In genomic region chr19:45899253-45899652, GRCh38 we compare ENCODE assay signal across 23 cellular contexts. TPM values are rescaled to one million over a fixed set of nuclear protein-coding genes. Genes with fewer than 3 reads are reported as not detected.
DNase-seq lines count a peak whose midpoint lies in the region; ATAC-seq, FAIRE-seq and TF ChIP-seq lines count a peak whose summit lies in the region.
"Had no signal": no experiment of that assay in that cellular context is flagged by ENCODE, and none has a peak within 500 bp of the region (broad histone marks: within the 10 kb centered on the region; RNA-seq: fewer than 3 reads in every experiment).

No MANE protein-coding gene starts in this region.

- FAIRE-seq in HepG2 (lab: Jason Lieb, UNC), result no peak
- FAIRE-seq: GM12878 had no signal

- no peak for TF ChIP-seq POLR2A in HepG2 (IDR thresholded peaks at IDR 0.05; ENCODE audit: insufficient read depth in 1 of 2, low read depth in 2 of 2, low read length in 2 of 2)
- no peak for TF ChIP-seq POLR2A in right lobe of liver (IDR thresholded peaks at IDR 0.05)

- H3K4me3 ChIP-seq in HepG2 (replicated peaks in 1 of 3; ENCODE audit: insufficient read depth in 1 of 3, low read depth in 2 of 3, low read length in 3 of 3) (no peak overlapping the region), right lobe of liver (no peak overlapping the region), osteoblast (ENCODE audit: insufficient read depth, low read length) (no peak overlapping the region)
- H3K4me3 ChIP-seq: BLaER1, GM12878 had no signal

- H3K27me3 ChIP-seq in HepG2 (ENCODE audit: control insufficient read depth in 1 of 2, insufficient read depth in 2 of 2, low read length in 2 of 2) (no peaks in the 10 kb centered on the region), right lobe of liver (no peaks in the 10 kb centered on the region), osteoblast (ENCODE audit: insufficient read depth, low read length) (no peaks in the 10 kb centered on the region)
- H3K27me3 ChIP-seq: BLaER1 had no signal

- H3K27ac ChIP-seq in HepG2 (ENCODE audit: extremely low read length, insufficient read depth, low read length) (no peak overlapping the region), right lobe of liver (no peak overlapping the region), osteoblast (ENCODE audit: low read depth, low read length) (no peak overlapping the region)
- H3K27ac ChIP-seq: BLaER1, HL-60 had no signal

- TF ChIP-seq RAD21 in HepG2 (CRISPR knock-in tag; IDR thresholded peaks at IDR 0.05), result no peak

- POLR2A ChIA-PET in HepG2 (lab: Yijun Ruan, JAX), result no interaction called here

- TF ChIP-seq CTCF in HepG2 (CRISPR knock-in tag; IDR thresholded peaks at IDR 0.05), result no peak
- no peak for TF ChIP-seq CTCF in right lobe of liver (IDR thresholded peaks at IDR 0.05)
- TF ChIP-seq CTCF in osteoblast (IDR thresholded peaks at IDR 0.05; ENCODE audit: extremely low read depth, low read depth, low read length), result no peak

- DNase-seq in HepG2 (ENCODE audit: low spot score) (no peak), right lobe of liver (no peak), osteoblast (ENCODE audit: insufficient read length, low spot score, missing footprints) (peak; percentile 57)
- no peak for DNase-seq in activated T-cell treated with anti-CD3 and anti-CD28 coated beads, Interleukin-2, amount 50 U/mL, for 1 hour
- DNase-seq: 8988T; Calu3; CD4-positive, alpha-beta memory T cell; DMS 273 treated with DMSO at 0.1 percent for 48 hours; DMS53; DND-41; EL; GOT3; H7; HFFc6; IMR-90 had no signal

- in situ Hi-C loops in HepG2 (cut with HindIII; ENCODE audit: extremely low pct_ligation_motif_present, low pct_unique_long_range_greater_than_20kb), result no loop called here

- no TSS peak for BruUV-seq in HepG2 (replicated peaks; lab: Mats Ljungman, UMichigan)

- H3K36me3 ChIP-seq in HepG2 (replicated peaks in 1 of 2; ENCODE audit: control insufficient read depth in 1 of 2, insufficient read depth in 2 of 2, low read length in 2 of 2), result peaks cover 1 to 13% of the 10 kb centered on the region in 2 experiments; a peak in 3 of 5 replicates
- H3K36me3 ChIP-seq in right lobe of liver, result peaks cover 0 to 9% (median 2%) of the 10 kb centered on the region in 4 donors
- peaks cover 15% of the 10 kb centered on the region for H3K36me3 ChIP-seq in osteoblast (ENCODE audit: insufficient read depth, low read length)

- TF ChIP-seq EP300 in HepG2 (IDR thresholded peaks at IDR 0.05; ENCODE audit: low read depth in 2 of 2, low read length in 2 of 2) (no peak), HepG2 (CRISPR knock-in tag; IDR thresholded peaks at IDR 0.05; ENCODE audit: borderline replicate concordance) (no peak)

- intact Hi-C loops in HepG2 (cut with micrococcal nuclease; ENCODE audit: unreplicated experiment), result no loop called here
- intact Hi-C loops in right lobe of liver (cut with DNase I), result loop anchor here in 1 of 2 donors (10.0 kb wide), 1 partner anchor 84 kb away; the partner anchor contains the start of gene RSPH6A

- CTCF ChIA-PET in HepG2 (lab: Yijun Ruan, JAX; ENCODE audit: low intra/inter-chr PET ratio, low total read pairs), result no interaction called here

- H2AFZ ChIP-seq in HepG2 (ENCODE audit: low read length) (no peak overlapping the region), osteoblast (ENCODE audit: low read length) (no peak overlapping the region)

- H4K20me1 ChIP-seq in HepG2 (ENCODE audit: insufficient read depth, low read length), result no peaks in the 10 kb centered on the region
- H4K20me1 ChIP-seq in osteoblast (ENCODE audit: insufficient read depth, low read length), result peaks cover 12% of the 10 kb centered on the region

- ATAC-seq in HepG2, result no peak
- ATAC-seq in right lobe of liver, result no peak
- ATAC-seq: GM12878, HCT116 had no signal

- H3K4me2 ChIP-seq in HepG2 (ENCODE audit: low read depth, low read length), result no peak overlapping the region
- no peak overlapping the region for H3K4me2 ChIP-seq in osteoblast (ENCODE audit: insufficient read depth, low read length)
- H3K4me2 ChIP-seq: BLaER1 had no signal

- H3K9me3 ChIP-seq in HepG2 (ENCODE audit: low read length) (no peaks in the 10 kb centered on the region), right lobe of liver (no peaks in the 10 kb centered on the region), osteoblast (ENCODE audit: low read depth, low read length) (no peaks in the 10 kb centered on the region)
- H3K9me3 ChIP-seq: BLaER1 had no signal

- H3K4me1 ChIP-seq in HepG2 (ENCODE audit: insufficient read depth, low read length), result peaks cover 60% of the 10 kb centered on the region
- H3K4me1 ChIP-seq in right lobe of liver, result peaks cover 0 to 15% (median 5%) of the 10 kb centered on the region in 4 donors
- peaks cover 5% of the 10 kb centered on the region for H3K4me1 ChIP-seq in osteoblast (ENCODE audit: insufficient read depth, low read length)

- H3K9ac ChIP-seq in HepG2 (ENCODE audit: insufficient read depth, low read depth, low read length), result no peak overlapping the region
- H3K9ac ChIP-seq: BLaER1 had no signal

- H3K79me2 ChIP-seq in HepG2 (ENCODE audit: insufficient read depth, low read length), result peaks cover 20% of the 10 kb centered on the region
- H3K79me2 ChIP-seq in osteoblast (ENCODE audit: insufficient read depth, low read length), result peaks cover 10% of the 10 kb centered on the region

- WGBS in HepG2 (ENCODE audit: low lambda C conversion rate), result over 99% methylated on average over 7 of the region's 7 CpGs
- WGBS in right lobe of liver (ENCODE audit: insufficient coverage, low coverage, low lambda C conversion rate, missing lambda C conversion rate), result 97% methylated on average over 3 of the region's 7 CpGs

RNA-seq across cellular contexts. Expression of gene MYPOP, which starts 3.2 kb away (rescaled TPM):
- total RNA-seq in HepG2 (2016; rRNA removed; fragmentation: Illumina TruSeq; extraction: Trizol) (2.7 TPM in 2 replicates), right lobe of liver (1 to 10 TPM; 2.5 to 5.2 (median 3.9) TPM), osteoblast (2.1 and 3.3 TPM in 2 replicates)
- 4.3 and 5.1 TPM in 2 replicates for total RNA-seq in HepG2 (2016; cell fraction: cytosol; rRNA removed; fragmentation: Illumina TruSeq; extraction: Trizol; ENCODE audit: low read depth)
- 1.9 and 2.9 TPM in 2 replicates for total RNA-seq in HepG2 (2016; cell fraction: insoluble cytoplasmic fraction; rRNA removed; fragmentation: Illumina TruSeq; extraction: Trizol)
- total RNA-seq in HepG2 (2016; cell fraction: membrane; rRNA removed; fragmentation: Illumina TruSeq; extraction: Trizol), result 9.0 and 9.5 TPM in 2 replicates
- 2.3 and 2.8 TPM in 2 replicates for total RNA-seq in HepG2 (2016; cell fraction: nucleus; rRNA removed; fragmentation: Illumina TruSeq; extraction: Trizol)
- 2.2 and 2.3 TPM in 2 replicates for polyA plus RNA-seq in HepG2 (2011; rRNA removed)
- 1.5 and 1.6 TPM in 2 replicates for polyA plus RNA-seq in HepG2 (2011; cell fraction: cytosol; rRNA removed)
- 5.0 and 5.9 TPM in 2 replicates for polyA plus RNA-seq in HepG2 (2011; cell fraction: nucleus; rRNA removed)
- 5.1 and 6.0 TPM in 2 replicates for polyA plus RNA-seq in HepG2 (2012)
- 21.8 and 22.7 TPM in 2 replicates for polyA plus RNA-seq in HepG2 (2016; cell fraction: cytosol; fragmentation: Illumina TruSeq; extraction: Trizol; ENCODE audit: low read depth)
- polyA plus RNA-seq in HepG2 (2016; cell fraction: insoluble cytoplasmic fraction; fragmentation: Illumina TruSeq; extraction: Trizol; ENCODE audit: low read depth), result 6.5 and 9.2 TPM in 2 replicates
- polyA plus RNA-seq in HepG2 (2016; cell fraction: membrane; fragmentation: Illumina TruSeq; extraction: Trizol; ENCODE audit: low read depth), result 27.3 and 32.0 TPM in 2 replicates
- 16.7 and 17.0 TPM in 2 replicates for polyA plus RNA-seq in HepG2 (2016; cell fraction: nucleus; fragmentation: Illumina TruSeq; extraction: Trizol; ENCODE audit: insufficient read depth, low read depth)
- 0.23 and 1.9 TPM in 2 replicates for polyA minus RNA-seq in HepG2 (2011; rRNA and poly(A)+ RNA removed; ENCODE audit: low replicate concordance)
- polyA minus RNA-seq in HepG2 (2011; cell fraction: cytosol; rRNA and poly(A)+ RNA removed), result 2.7 and 2.8 TPM in 2 replicates
- polyA minus RNA-seq in HepG2 (2011; cell fraction: nucleus; rRNA and poly(A)+ RNA removed), result 2.4 TPM in 2 replicates

RNA-seq across cellular contexts. Expression of gene IRF2BP1, which starts 13.3 kb away (rescaled TPM):
- total RNA-seq in HepG2 (2016; rRNA removed; fragmentation: Illumina TruSeq; extraction: Trizol) (9.7 and 14.3 TPM in 2 replicates), right lobe of liver (10 to 100 TPM; 12.8 to 21.5 (median 15.5) TPM), osteoblast (28.6 and 35.8 TPM in 2 replicates)
- total RNA-seq in HepG2 (2016; cell fraction: cytosol; rRNA removed; fragmentation: Illumina TruSeq; extraction: Trizol; ENCODE audit: low read depth), result 2.8 and 3.4 TPM in 2 replicates
- total RNA-seq in HepG2 (2016; cell fraction: insoluble cytoplasmic fraction; rRNA removed; fragmentation: Illumina TruSeq; extraction: Trizol), result 10.5 and 13.6 TPM in 2 replicates
- total RNA-seq in HepG2 (2016; cell fraction: membrane; rRNA removed; fragmentation: Illumina TruSeq; extraction: Trizol), result 8.1 and 9.5 TPM in 2 replicates
- total RNA-seq in HepG2 (2016; cell fraction: nucleus; rRNA removed; fragmentation: Illumina TruSeq; extraction: Trizol), result 5.7 and 6.8 TPM in 2 replicates
- 4.3 and 6.1 TPM in 2 replicates for polyA plus RNA-seq in HepG2 (2011; rRNA removed)
- 4.2 and 8.1 TPM in 2 replicates for polyA plus RNA-seq in HepG2 (2011; cell fraction: cytosol; rRNA removed)
- polyA plus RNA-seq in HepG2 (2011; cell fraction: nucleus; rRNA removed), result 6.3 and 6.9 TPM in 2 replicates
- polyA plus RNA-seq in HepG2 (2012), result 6.9 and 7.1 TPM in 2 replicates
- polyA plus RNA-seq in HepG2 (2016; cell fraction: cytosol; fragmentation: Illumina TruSeq; extraction: Trizol; ENCODE audit: low read depth), result 2.7 TPM in 2 replicates
- polyA plus RNA-seq in HepG2 (2016; cell fraction: insoluble cytoplasmic fraction; fragmentation: Illumina TruSeq; extraction: Trizol; ENCODE audit: low read depth), result 13.7 and 14.2 TPM in 2 replicates
- polyA plus RNA-seq in HepG2 (2016; cell fraction: membrane; fragmentation: Illumina TruSeq; extraction: Trizol; ENCODE audit: low read depth), result 5.9 and 6.5 TPM in 2 replicates
- polyA plus RNA-seq in HepG2 (2016; cell fraction: nucleus; fragmentation: Illumina TruSeq; extraction: Trizol; ENCODE audit: insufficient read depth, low read depth), result 10.3 and 12.1 TPM in 2 replicates
- polyA minus RNA-seq in HepG2 (2011; rRNA and poly(A)+ RNA removed; ENCODE audit: low replicate concordance), result 9.0 and 16.6 TPM in 2 replicates
- polyA minus RNA-seq in HepG2 (2011; cell fraction: cytosol; rRNA and poly(A)+ RNA removed), result 10.0 and 10.9 TPM in 2 replicates
- 5.2 and 7.0 TPM in 2 replicates for polyA minus RNA-seq in HepG2 (2011; cell fraction: nucleus; rRNA and poly(A)+ RNA removed)

RNA-seq across cellular contexts. Expression of gene NANOS2, which starts 15.3 kb away (rescaled TPM):
- not detected in 2 replicates for total RNA-seq in HepG2 (2016; rRNA removed; fragmentation: Illumina TruSeq; extraction: Trizol)
- not detected in 2 replicates for total RNA-seq in HepG2 (2016; cell fraction: cytosol; rRNA removed; fragmentation: Illumina TruSeq; extraction: Trizol; ENCODE audit: low read depth)
- total RNA-seq in HepG2 (2016; cell fraction: insoluble cytoplasmic fraction; rRNA removed; fragmentation: Illumina TruSeq; extraction: Trizol), result not detected in 2 replicates
- total RNA-seq in HepG2 (2016; cell fraction: membrane; rRNA removed; fragmentation: Illumina TruSeq; extraction: Trizol), result not detected in 2 replicates
- not detected in 2 replicates for total RNA-seq in HepG2 (2016; cell fraction: nucleus; rRNA removed; fragmentation: Illumina TruSeq; extraction: Trizol)
- not detected in 2 replicates for polyA plus RNA-seq in HepG2 (2011; rRNA removed)
- not detected in 2 replicates for polyA plus RNA-seq in HepG2 (2011; cell fraction: cytosol; rRNA removed)
- polyA plus RNA-seq in HepG2 (2011; cell fraction: nucleus; rRNA removed), result 0.07 TPM in 1 of 2 replicates, not detected in the other
- polyA plus RNA-seq in HepG2 (2012), result not detected in 2 replicates
- polyA plus RNA-seq in HepG2 (2016; cell fraction: cytosol; fragmentation: Illumina TruSeq; extraction: Trizol; ENCODE audit: low read depth), result not detected in 2 replicates
- not detected in 2 replicates for polyA plus RNA-seq in HepG2 (2016; cell fraction: insoluble cytoplasmic fraction; fragmentation: Illumina TruSeq; extraction: Trizol; ENCODE audit: low read depth)
- polyA plus RNA-seq in HepG2 (2016; cell fraction: membrane; fragmentation: Illumina TruSeq; extraction: Trizol; ENCODE audit: low read depth), result not detected in 2 replicates
- polyA plus RNA-seq in HepG2 (2016; cell fraction: nucleus; fragmentation: Illumina TruSeq; extraction: Trizol; ENCODE audit: insufficient read depth, low read depth), result not detected in 2 replicates
- polyA minus RNA-seq in HepG2 (2011; rRNA and poly(A)+ RNA removed; ENCODE audit: low replicate concordance), result not detected in 2 replicates
- not detected in 2 replicates for polyA minus RNA-seq in HepG2 (2011; cell fraction: cytosol; rRNA and poly(A)+ RNA removed)
- polyA minus RNA-seq in HepG2 (2011; cell fraction: nucleus; rRNA and poly(A)+ RNA removed), result not detected in 2 replicates
- not detected for total RNA-seq in right lobe of liver
- not detected in 2 replicates for total RNA-seq in osteoblast
- total RNA-seq: A673; Calu3; CD4-positive, alpha-beta memory T cell; GM12878; H7; HFFc6; HT1080; IMR-90 had no signal
- polyA plus RNA-seq: AG04450; CD14-positive monocyte; CD4-positive, alpha-beta memory T cell; GM12878; IMR-90 had no signal

RNA-seq across cellular contexts. Expression of gene FOXA3, which starts 35.1 kb away (rescaled TPM):
- total RNA-seq in HepG2 (2016; rRNA removed; fragmentation: Illumina TruSeq; extraction: Trizol), result 27.6 and 29.8 TPM in 2 replicates
- 18.2 and 19.5 TPM in 2 replicates for total RNA-seq in HepG2 (2016; cell fraction: cytosol; rRNA removed; fragmentation: Illumina TruSeq; extraction: Trizol; ENCODE audit: low read depth)
- total RNA-seq in HepG2 (2016; cell fraction: insoluble cytoplasmic fraction; rRNA removed; fragmentation: Illumina TruSeq; extraction: Trizol), result 27.8 and 29.1 TPM in 2 replicates
- 34.4 and 34.7 TPM in 2 replicates for total RNA-seq in HepG2 (2016; cell fraction: membrane; rRNA removed; fragmentation: Illumina TruSeq; extraction: Trizol)
- total RNA-seq in HepG2 (2016; cell fraction: nucleus; rRNA removed; fragmentation: Illumina TruSeq; extraction: Trizol), result 12.7 and 14.6 TPM in 2 replicates
- polyA plus RNA-seq in HepG2 (2011; rRNA removed), result 47.6 and 61.6 TPM in 2 replicates
- 51.9 and 75.3 TPM in 2 replicates for polyA plus RNA-seq in HepG2 (2011; cell fraction: cytosol; rRNA removed)
- 17.5 and 27.3 TPM in 2 replicates for polyA plus RNA-seq in HepG2 (2011; cell fraction: nucleus; rRNA removed)
- polyA plus RNA-seq in HepG2 (2012), result 16.1 and 27.5 TPM in 2 replicates
- polyA plus RNA-seq in HepG2 (2016; cell fraction: cytosol; fragmentation: Illumina TruSeq; extraction: Trizol; ENCODE audit: low read depth), result 12.4 and 15.4 TPM in 2 replicates
- 32.3 and 32.7 TPM in 2 replicates for polyA plus RNA-seq in HepG2 (2016; cell fraction: insoluble cytoplasmic fraction; fragmentation: Illumina TruSeq; extraction: Trizol; ENCODE audit: low read depth)
- 19.9 and 23.8 TPM in 2 replicates for polyA plus RNA-seq in HepG2 (2016; cell fraction: membrane; fragmentation: Illumina TruSeq; extraction: Trizol; ENCODE audit: low read depth)
- polyA plus RNA-seq in HepG2 (2016; cell fraction: nucleus; fragmentation: Illumina TruSeq; extraction: Trizol; ENCODE audit: insufficient read depth, low read depth), result 23.8 and 24.4 TPM in 2 replicates
- polyA minus RNA-seq in HepG2 (2011; rRNA and poly(A)+ RNA removed; ENCODE audit: low replicate concordance), result 0.42 and 103 TPM in 2 replicates
- 27.8 and 30.5 TPM in 2 replicates for polyA minus RNA-seq in HepG2 (2011; cell fraction: cytosol; rRNA and poly(A)+ RNA removed)
- 7.2 and 12.8 TPM in 2 replicates for polyA minus RNA-seq in HepG2 (2011; cell fraction: nucleus; rRNA and poly(A)+ RNA removed)
- 10 to 100 TPM; 18.2 to 36.1 (median 25.3) TPM for total RNA-seq in right lobe of liver
- total RNA-seq in osteoblast, result not detected in 2 replicates
- total RNA-seq: A673; CD4-positive, alpha-beta memory T cell; HFFc6; IMR-90 had no signal
- polyA plus RNA-seq: AG04450; CD14-positive monocyte; CD4-positive, alpha-beta memory T cell; IMR-90 had no signal

RNA-seq across cellular contexts. Expression of gene SYMPK, which starts 36.3 kb away (rescaled TPM):
- 19.9 and 21.9 TPM in 2 replicates for total RNA-seq in HepG2 (2016; rRNA removed; fragmentation: Illumina TruSeq; extraction: Trizol)
- 9.2 and 10.2 TPM in 2 replicates for total RNA-seq in HepG2 (2016; cell fraction: cytosol; rRNA removed; fragmentation: Illumina TruSeq; extraction: Trizol; ENCODE audit: low read depth)
- 17.2 and 21.4 TPM in 2 replicates for total RNA-seq in HepG2 (2016; cell fraction: insoluble cytoplasmic fraction; rRNA removed; fragmentation: Illumina TruSeq; extraction: Trizol)
- total RNA-seq in HepG2 (2016; cell fraction: membrane; rRNA removed; fragmentation: Illumina TruSeq; extraction: Trizol), result 13.2 and 15.6 TPM in 2 replicates
- 25.6 and 28.5 TPM in 2 replicates for total RNA-seq in HepG2 (2016; cell fraction: nucleus; rRNA removed; fragmentation: Illumina TruSeq; extraction: Trizol)
- 55.7 and 67.8 TPM in 2 replicates for polyA plus RNA-seq in HepG2 (2011; rRNA removed)
- polyA plus RNA-seq in HepG2 (2011; cell fraction: cytosol; rRNA removed), result 29.9 and 41.2 TPM in 2 replicates
- 174 and 217 TPM in 2 replicates for polyA plus RNA-seq in HepG2 (2011; cell fraction: nucleus; rRNA removed)
- polyA plus RNA-seq in HepG2 (2012), result 38.1 and 46.9 TPM in 2 replicates
- polyA plus RNA-seq in HepG2 (2016; cell fraction: cytosol; fragmentation: Illumina TruSeq; extraction: Trizol; ENCODE audit: low read depth), result 5.0 and 6.1 TPM in 2 replicates
- 26.5 and 39.8 TPM in 2 replicates for polyA plus RNA-seq in HepG2 (2016; cell fraction: insoluble cytoplasmic fraction; fragmentation: Illumina TruSeq; extraction: Trizol; ENCODE audit: low read depth)
- polyA plus RNA-seq in HepG2 (2016; cell fraction: membrane; fragmentation: Illumina TruSeq; extraction: Trizol; ENCODE audit: low read depth), result 10.4 and 10.6 TPM in 2 replicates
- 86.7 and 87.3 TPM in 2 replicates for polyA plus RNA-seq in HepG2 (2016; cell fraction: nucleus; fragmentation: Illumina TruSeq; extraction: Trizol; ENCODE audit: insufficient read depth, low read depth)
- polyA minus RNA-seq in HepG2 (2011; rRNA and poly(A)+ RNA removed; ENCODE audit: low replicate concordance), result 90.3 and 124 TPM in 2 replicates
- 40.3 and 51.8 TPM in 2 replicates for polyA minus RNA-seq in HepG2 (2011; cell fraction: cytosol; rRNA and poly(A)+ RNA removed)
- 40.8 and 43.1 TPM in 2 replicates for polyA minus RNA-seq in HepG2 (2011; cell fraction: nucleus; rRNA and poly(A)+ RNA removed)
- total RNA-seq in right lobe of liver, result 10 to 100 TPM; 31.1 to 50.1 (median 42.0) TPM
- 30.6 and 42.0 TPM in 2 replicates for total RNA-seq in osteoblast
